In genomic region chr3:190239325-190239724, GRCh38 we compare ENCODE assay signal across 25 cellular contexts.
"Had no signal": no experiment of that assay in that cellular context is flagged by ENCODE, and none has a peak within 500 bp of the region (broad histone marks: within the 10 kb centered on the region; RNA-seq: fewer than 3 reads in every experiment).

No MANE protein-coding gene starts in this region.

- H3K36me3 ChIP-seq: ascending aorta, cardiac muscle cell, colonic mucosa, gastroesophageal sphincter, left ventricle myocardium inferior, tibial nerve had no signal

- DNase-seq: activated CD4-positive, alpha-beta memory T cell treated with anti-CD3 and anti-CD28 coated beads for 36 hours; activated CD4-positive, alpha-beta T cell treated with anti-CD3 and anti-CD28 coated beads, Interleukin-2, amount 10 ng/mL, durations not matched to agents 24 days and 14 days; activated CD4-positive, CD25-positive, alpha-beta regulatory T cell treated with anti-CD3 and anti-CD28 coated beads, Interleukin-2, amount 50 U/mL, for 72 hours; activated CD8-positive, alpha-beta memory T cell treated with anti-CD3 and anti-CD28 coated beads, Interleukin-2, amount 50 U/mL, for 4 hours; activated effector memory CD4-positive, alpha-beta T cell treated with anti-CD3 and anti-CD28 coated beads, Interleukin-2, amount 50 U/mL, for 16 hours; activated naive CD4-positive, alpha-beta T cell treated with anti-CD3 and anti-CD28 coated beads for 36 hours; activated naive CD8-positive, alpha-beta T cell treated with anti-CD3 and anti-CD28 coated beads for 36 hours; activated T-cell treated with anti-CD3 and anti-CD28 coated beads, Interleukin-2, amount 50 U/mL, for 1 hour; cerebellar nuclear complex; colonic mucosa; effector memory CD8-positive, alpha-beta T cell; islet precursor cell; left ventricle myocardium inferior; midbrain; naive thymus-derived CD8-positive, alpha-beta T cell; right cardiac atrium; stimulated activated CD4-positive, alpha-beta T cell treated with anti-CD3 and anti-CD28 coated beads, Interleukin-15, amount 100 ng/mL, for 24 hours; stimulated activated CD4-positive, alpha-beta T cell treated with anti-CD3 and anti-CD28 coated beads, Interleukin-2, amount 100 ng/mL, for 24 hours; stimulated activated naive CD4-positive, alpha-beta T cell; T-helper 17 cell had no signal

- H3K27me3 ChIP-seq: ascending aorta, cardiac muscle cell, colonic mucosa, gastroesophageal sphincter, hepatocyte, tibial nerve had no signal

- H3K27ac ChIP-seq: ascending aorta, cardiac muscle cell, colonic mucosa, gastroesophageal sphincter, hepatocyte, left ventricle myocardium inferior, tibial nerve had no signal

- H3K9me3 ChIP-seq: colonic mucosa had no signal

- H3K4me3 ChIP-seq: ascending aorta, cardiac muscle cell, colonic mucosa, gastroesophageal sphincter, hepatocyte, left ventricle myocardium inferior, tibial nerve had no signal

- H2AFZ ChIP-seq: hepatocyte had no signal

- H3K4me1 ChIP-seq: ascending aorta, colonic mucosa, gastroesophageal sphincter, left ventricle myocardium inferior, tibial nerve had no signal

- H3K4me2 ChIP-seq: hepatocyte had no signal
